8 cellular contexts compared by ENCODE assay signal in the genomic region with DNA sequence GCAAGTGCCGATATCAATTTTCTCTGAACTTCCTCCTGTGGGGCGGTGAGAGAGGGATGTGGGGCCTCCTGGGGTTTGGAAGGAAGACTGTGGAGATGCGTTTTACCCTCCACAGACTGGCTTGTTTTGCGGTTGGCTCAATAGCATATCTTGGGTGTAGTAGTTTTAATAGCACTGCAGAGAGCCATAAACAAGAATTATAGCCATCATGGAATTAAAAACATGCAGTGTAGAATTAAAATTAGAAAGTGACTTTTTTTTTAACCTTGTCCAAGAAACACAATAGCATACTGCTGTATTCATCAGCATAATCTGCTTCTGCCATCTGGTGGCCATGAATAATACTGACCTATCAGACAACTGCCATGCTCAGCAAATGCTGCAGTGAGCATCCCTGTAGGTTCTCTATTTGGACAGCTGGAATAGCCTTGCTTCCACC. TPM values are rescaled to one million over a fixed set of nuclear protein-coding genes. Genes with fewer than 3 reads are reported as not detected.
DNase-seq lines count a peak whose midpoint lies in the region; ATAC-seq and TF ChIP-seq lines count a peak whose summit lies in the region.

No MANE protein-coding gene starts in this region.

- H3K4me1 Mint-ChIP-seq in activated CD4-positive, alpha-beta T cell treated with anti-CD3 and anti-CD28 coated beads, Interleukin-2, amount 10 ng/mL, durations not matched to agents 7 days and 5 days = peaks cover 2% of the 10 kb centered on the region
- H3K4me1 Mint-ChIP-seq in neural progenitor cell = peaks cover 10% of the 10 kb centered on the region

- no peaks in the 10 kb centered on the region for H4K20me1 ChIP-seq in fibroblast of lung (ENCODE audit: control insufficient read depth, extremely low read depth, insufficient read depth, low read length)
- H4K20me1 ChIP-seq in neural progenitor cell (ENCODE audit: low read depth) = no peaks in the 10 kb centered on the region

- H3K27ac ChIP-seq in fibroblast of lung (ENCODE audit: insufficient read depth, low read length) (no peak overlapping the region), neural progenitor cell (no peak overlapping the region)

- CTCF ChIA-PET in activated CD4-positive, alpha-beta T cell treated with anti-CD3 and anti-CD28 coated beads, Interleukin-2, amount 10 ng/mL, durations not matched to agents 7 days and 5 days (lab: Charles Lee) = no interaction called here

- H3K9me3 ChIP-seq in fibroblast of lung (ENCODE audit: control insufficient read depth, insufficient read depth, low read depth, low read length) (no peaks in the 10 kb centered on the region), neural progenitor cell (ENCODE audit: low read depth) (no peaks in the 10 kb centered on the region)

- H3K27me3 Mint-ChIP-seq in activated CD4-positive, alpha-beta T cell treated with anti-CD3 and anti-CD28 coated beads, Interleukin-2, amount 10 ng/mL, durations not matched to agents 7 days and 5 days = no peaks in the 10 kb centered on the region
- H3K27me3 Mint-ChIP-seq in neural progenitor cell (ENCODE audit: insufficient read depth, low read depth) = no peaks in the 10 kb centered on the region

- H3K9ac ChIP-seq in fibroblast of lung (ENCODE audit: insufficient read depth, low read length) = no peak overlapping the region
- H3K9ac ChIP-seq in neural progenitor cell = no peak overlapping the region

- H3K4me1 ChIP-seq in fibroblast of lung (ENCODE audit: control insufficient read depth, extremely low read depth, insufficient read depth, low read length) (no peaks in the 10 kb centered on the region), neural progenitor cell (no peaks in the 10 kb centered on the region)

- peak; percentile 2 for DNase-seq in activated naive CD4-positive, alpha-beta T cell treated with Interleukin-2 at 50 U/mL for 16 hours
- DNase-seq in activated naive CD4-positive, alpha-beta T cell (lab: John Stamatoyannopoulos, UW) = no peak
- DNase-seq in NCI-H226 (peak; percentile 10), fibroblast of lung (ENCODE audit: low read depth in 2 of 2) (peak; percentile 52 to 75), neural progenitor cell (ENCODE audit: low spot score) (peak; percentile 72)
- DNase-seq in activated CD4-positive, alpha-beta T cell treated with anti-CD3 and anti-CD28 coated beads, Interleukin-2, amount 10 ng/mL, durations not matched to agents 7 days and 5 days = peak; percentile 53

- no peak overlapping the region for H3K4me3 Mint-ChIP-seq in activated CD4-positive, alpha-beta T cell treated with anti-CD3 and anti-CD28 coated beads, Interleukin-2, amount 10 ng/mL, durations not matched to agents 7 days and 5 days
- no peak overlapping the region for H3K4me3 Mint-ChIP-seq in neural progenitor cell

- H3K27ac Mint-ChIP-seq in activated CD4-positive, alpha-beta T cell treated with anti-CD3 and anti-CD28 coated beads, Interleukin-2, amount 10 ng/mL, durations not matched to agents 7 days and 5 days = no peak overlapping the region
- no peak overlapping the region for H3K27ac Mint-ChIP-seq in neural progenitor cell

- H3K79me2 ChIP-seq in fibroblast of lung (ENCODE audit: control insufficient read depth, insufficient read depth, low read length) (no peaks in the 10 kb centered on the region), neural progenitor cell (ENCODE audit: low read depth) (no peaks in the 10 kb centered on the region)

- H3K4me2 ChIP-seq in fibroblast of lung (ENCODE audit: extremely low read depth, insufficient read depth, low read length) (no peak overlapping the region), neural progenitor cell (no peak overlapping the region)

- H2AFZ ChIP-seq in fibroblast of lung (ENCODE audit: low read length) = no peak overlapping the region
- H2AFZ ChIP-seq in neural progenitor cell (replicated peaks) = no peak overlapping the region

- no peaks in the 10 kb centered on the region for H3K36me3 ChIP-seq in fibroblast of lung (ENCODE audit: control insufficient read depth, insufficient read depth, low read length)
- no peaks in the 10 kb centered on the region for H3K36me3 ChIP-seq in neural progenitor cell

- H3K27me3 ChIP-seq in fibroblast of lung (ENCODE audit: control insufficient read depth, insufficient read depth, low read length) = no peaks in the 10 kb centered on the region
- H3K27me3 ChIP-seq in neural progenitor cell = no peaks in the 10 kb centered on the region

- H3K9me3 Mint-ChIP-seq in activated CD4-positive, alpha-beta T cell treated with anti-CD3 and anti-CD28 coated beads, Interleukin-2, amount 10 ng/mL, durations not matched to agents 7 days and 5 days = no peaks in the 10 kb centered on the region
- no peaks in the 10 kb centered on the region for H3K9me3 Mint-ChIP-seq in neural progenitor cell

- H3K4me3 ChIP-seq in fibroblast of lung (replicated peaks in 1 of 4; ENCODE audit: control extremely low read depth in 1 of 4, insufficient read depth in 1 of 4, low read depth in 3 of 4, low read length in 4 of 4) (no peak overlapping the region), neural progenitor cell (no peak overlapping the region)

- POLR2A ChIA-PET in activated CD4-positive, alpha-beta T cell treated with anti-CD3 and anti-CD28 coated beads, Interleukin-2, amount 10 ng/mL, durations not matched to agents 7 days and 5 days (lab: Charles Lee) = no interaction called here

- H3K36me3 Mint-ChIP-seq in activated CD4-positive, alpha-beta T cell treated with anti-CD3 and anti-CD28 coated beads, Interleukin-2, amount 10 ng/mL, durations not matched to agents 7 days and 5 days (ENCODE audit: low read depth) = no peaks in the 10 kb centered on the region
- no peaks in the 10 kb centered on the region for H3K36me3 Mint-ChIP-seq in neural progenitor cell

- ATAC-seq in HG02870 (IDR thresholded peaks at IDR 0.05; ENCODE audit: unreplicated experiment) = peak; percentile 86
- no peak for ATAC-seq in GM21515 (IDR thresholded peaks at IDR 0.05; ENCODE audit: unreplicated experiment)

- TF ChIP-seq CTCF in fibroblast of lung (conservative IDR thresholded peaks at IDR 0.05 in 1 of 2, IDR thresholded peaks at IDR 0.05 in 1 of 2; ENCODE audit: low read depth in 1 of 2, low read length in 2 of 2) = peak; percentile 47 to 58
- peak; percentile 72 for TF ChIP-seq CTCF in neural progenitor cell (IDR thresholded peaks at IDR 0.05)

- no peaks in the 10 kb centered on the region for H3F3A ChIP-seq in neural progenitor cell (ENCODE audit: low read depth)

RNA-seq across cellular contexts. Expression of gene SCML1, which starts 47.3 kb away (rescaled TPM):
- total RNA-seq in activated CD4-positive, alpha-beta T cell treated with anti-CD3 and anti-CD28 coated beads, Interleukin-2, amount 10 ng/mL, durations not matched to agents 7 days and 5 days = 1 to 10 TPM; 5.3 to 6.1 TPM
- total RNA-seq in fibroblast of lung (7.7 and 11.4 TPM in 2 replicates), neural progenitor cell (ENCODE audit: low replicate concordance) (5.0 and 9.7 TPM in 2 replicates)
- polyA plus RNA-seq in fibroblast of lung = 19.5 and 22.7 TPM in 2 replicates
- 8.6 and 9.1 TPM in 2 replicates for polyA plus RNA-seq in fibroblast of lung (2012)
- 3.0 and 7.6 TPM in 2 replicates for polyA minus RNA-seq in fibroblast of lung (ENCODE audit: low replicate concordance)

Comparison
In these comparisons a context has a peak if more than half of its experiments do, and no peak if none do; other contexts are left out.
1. DNase-seq: peak in activated naive CD4-positive, alpha-beta T cell treated with Interleukin-2 at 50 U/mL for 16 hours (single experiment), NCI-H226 (single experiment), activated CD4-positive, alpha-beta T cell treated with anti-CD3 and anti-CD28 coated beads, Interleukin-2, amount 10 ng/mL, durations not matched to agents 7 days and 5 days (single experiment), fibroblast of lung (2 of 2) and neural progenitor cell (single experiment); none in activated naive CD4-positive, alpha-beta T cell (0 of 4).